ENCODE assay signal across 1 cellular context in genomic region chr1:53110370-53111072, GRCh38.
TF ChIP-seq lines count a peak whose summit lies in the region.

No MANE protein-coding gene starts in this region.

TF ChIP-seq in WTC11, 78 proteins besides CTCF, POLR2A, EP300 and RAD21 (continued from another document):
- TF ChIP-seq, protein P1, sequence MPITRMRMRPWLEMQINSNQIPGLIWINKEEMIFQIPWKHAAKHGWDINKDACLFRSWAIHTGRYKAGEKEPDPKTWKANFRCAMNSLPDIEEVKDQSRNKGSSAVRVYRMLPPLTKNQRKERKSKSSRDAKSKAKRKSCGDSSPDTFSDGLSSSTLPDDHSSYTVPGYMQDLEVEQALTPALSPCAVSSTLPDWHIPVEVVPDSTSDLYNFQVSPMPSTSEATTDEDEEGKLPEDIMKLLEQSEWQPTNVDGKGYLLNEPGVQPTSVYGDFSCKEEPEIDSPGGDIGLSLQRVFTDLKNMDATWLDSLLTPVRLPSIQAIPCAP (CRISPR knock-in tag; IDR thresholded peaks at IDR 0.05): no peak
- TF ChIP-seq OVOL2 (CRISPR knock-in tag; IDR thresholded peaks at IDR 0.05; ENCODE audit: borderline replicate concordance): no peak
- TF ChIP-seq KAT7 (CRISPR knock-in tag; IDR thresholded peaks at IDR 0.05; ENCODE audit: borderline replicate concordance): no peak
- no peak for TF ChIP-seq ARID4B (CRISPR knock-in tag; IDR thresholded peaks at IDR 0.05; ENCODE audit: borderline replicate concordance)
- TF ChIP-seq, protein P2, sequence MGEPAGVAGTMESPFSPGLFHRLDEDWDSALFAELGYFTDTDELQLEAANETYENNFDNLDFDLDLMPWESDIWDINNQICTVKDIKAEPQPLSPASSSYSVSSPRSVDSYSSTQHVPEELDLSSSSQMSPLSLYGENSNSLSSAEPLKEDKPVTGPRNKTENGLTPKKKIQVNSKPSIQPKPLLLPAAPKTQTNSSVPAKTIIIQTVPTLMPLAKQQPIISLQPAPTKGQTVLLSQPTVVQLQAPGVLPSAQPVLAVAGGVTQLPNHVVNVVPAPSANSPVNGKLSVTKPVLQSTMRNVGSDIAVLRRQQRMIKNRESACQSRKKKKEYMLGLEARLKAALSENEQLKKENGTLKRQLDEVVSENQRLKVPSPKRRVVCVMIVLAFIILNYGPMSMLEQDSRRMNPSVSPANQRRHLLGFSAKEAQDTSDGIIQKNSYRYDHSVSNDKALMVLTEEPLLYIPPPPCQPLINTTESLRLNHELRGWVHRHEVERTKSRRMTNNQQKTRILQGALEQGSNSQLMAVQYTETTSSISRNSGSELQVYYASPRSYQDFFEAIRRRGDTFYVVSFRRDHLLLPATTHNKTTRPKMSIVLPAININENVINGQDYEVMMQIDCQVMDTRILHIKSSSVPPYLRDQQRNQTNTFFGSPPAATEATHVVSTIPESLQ (CRISPR knock-in tag; IDR thresholded peaks at IDR 0.05): no peak
- TF ChIP-seq MAX (CRISPR knock-in tag; IDR thresholded peaks at IDR 0.05): no peak
- TF ChIP-seq MLX (CRISPR knock-in tag; IDR thresholded peaks at IDR 0.05): no peak
- no peak for TF ChIP-seq TP53 (CRISPR knock-in tag; IDR thresholded peaks at IDR 0.05)
- no peak for TF ChIP-seq GRHL2 (CRISPR knock-in tag; IDR thresholded peaks at IDR 0.05; ENCODE audit: insufficient replicate concordance, severe bottlenecking)
- no peak for TF ChIP-seq HMGXB4 (CRISPR knock-in tag; IDR thresholded peaks at IDR 0.05)
